1 cellular context compared by ENCODE assay signal in the genomic region with DNA sequence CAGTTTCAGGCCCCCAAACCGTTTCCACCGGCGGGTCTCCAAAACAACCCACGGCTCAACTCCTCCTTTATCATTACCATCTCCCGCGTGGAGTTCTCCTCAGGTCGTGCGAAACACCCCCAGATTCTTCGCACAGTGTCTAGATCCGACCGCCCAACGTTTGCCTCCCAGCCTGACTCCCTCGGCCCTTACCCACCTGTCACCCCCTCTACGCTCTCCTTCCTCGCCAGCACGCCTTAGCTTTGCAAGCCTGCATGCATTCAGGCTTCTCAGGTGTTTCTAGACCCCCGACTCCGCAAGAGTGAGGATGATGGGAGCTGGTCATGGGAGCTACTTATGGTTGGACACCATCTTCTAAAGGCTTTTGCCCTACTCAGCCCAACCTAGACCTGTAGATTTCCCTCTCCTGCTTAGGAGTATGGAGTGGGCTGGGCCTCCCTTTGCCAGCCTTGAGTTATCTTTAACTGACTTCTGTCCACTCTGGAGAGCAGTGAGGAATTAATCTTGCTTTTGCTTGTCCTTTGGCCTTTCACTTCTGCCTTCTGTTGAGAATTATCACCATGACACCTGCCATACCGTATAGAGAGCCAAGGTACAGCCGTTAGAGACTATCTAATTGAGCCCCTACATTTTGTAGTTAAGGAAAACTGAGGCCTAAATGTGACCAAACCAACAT.
TF ChIP-seq lines count a peak whose summit lies in the region.

No MANE protein-coding gene starts in this region.

TF ChIP-seq in neural cell, 6 proteins besides CTCF, POLR2A, EP300 and RAD21 (continued from another document):
- no peak for TF ChIP-seq REST (IDR thresholded peaks at IDR 0.05; ENCODE audit: borderline replicate concordance)
TF ChIP-seq in neural cell: peak in this region for 0.
